13 cellular contexts compared by ENCODE assay signal in genomic region chr4:147778942-147779341, GRCh38. TPM values are rescaled to one million over a fixed set of nuclear protein-coding genes. Genes with fewer than 3 reads are reported as not detected.
A peak's percentile ranks its signal among the peaks of the same experiment; 100 is the strongest.
DNase-seq lines count a peak whose midpoint lies in the region; ATAC-seq and TF ChIP-seq lines count a peak whose summit lies in the region.
"Had no signal": no experiment of that assay in that cellular context is flagged by ENCODE, and none has a peak within 500 bp of the region (broad histone marks: within the 10 kb centered on the region; RNA-seq: fewer than 3 reads in every experiment).

No MANE protein-coding gene starts in this region.

- no peaks in the 10 kb centered on the region for H3K9me2 ChIP-seq in MM.1S (replicated peaks; ENCODE audit: insufficient read depth, low read length)
- H3K9me2 ChIP-seq in hepatocyte (replicated peaks; ENCODE audit: insufficient read depth), result no peaks in the 10 kb centered on the region

- 95% methylated on average over 7 of the region's 7 CpGs for WGBS in hepatocyte (ENCODE audit: low lambda C conversion rate, missing lambda C conversion rate)
- 84 to 96% methylated on average over 6 to 7 of the region's 7 CpGs for WGBS in testis, 2 donors

- no peaks in the 10 kb centered on the region for H3K9me3 ChIP-seq in MM.1S (replicated peaks; ENCODE audit: insufficient read depth, low read length)
- no peaks in the 10 kb centered on the region for H3K9me3 ChIP-seq in hepatocyte (ENCODE audit: low read depth)
- H3K9me3 ChIP-seq in tibial artery, result no peaks in the 10 kb centered on the region
- no peaks in the 10 kb centered on the region for H3K9me3 ChIP-seq in testis

- H3K27me3 ChIP-seq in MM.1S (replicated peaks; ENCODE audit: insufficient read depth, low read length) (no peaks in the 10 kb centered on the region), hepatocyte (no peaks in the 10 kb centered on the region), tibial artery (no peaks in the 10 kb centered on the region), testis (no peaks in the 10 kb centered on the region)

- H3K4me3 ChIP-seq in MM.1S (ENCODE audit: low read length), result peak overlapping the region; percentile 2; the same call in 1 of the 2 replicates
- H3K4me3 ChIP-seq in hepatocyte, result no peak overlapping the region
- H3K4me3 ChIP-seq in tibial artery, result no peak overlapping the region
- no peak overlapping the region for H3K4me3 ChIP-seq in testis

- H3K27ac ChIP-seq in MM.1S (ENCODE audit: low read length) (peak overlapping the region; percentile 38; the same call in 1 of the 2 replicates), hepatocyte (no peak overlapping the region), tibial artery (no peak overlapping the region), testis (no peak overlapping the region)

- H2AFZ ChIP-seq in MM.1S (ENCODE audit: low read length) (no peak overlapping the region), hepatocyte (no peak overlapping the region)

- H3K79me2 ChIP-seq in MM.1S (ENCODE audit: low read length), result peaks cover 85% of the 10 kb centered on the region
- H3K79me2 ChIP-seq in hepatocyte, result peaks cover 73% of the 10 kb centered on the region

- H4K20me1 ChIP-seq in MM.1S (ENCODE audit: insufficient read depth, low read length), result peaks cover 21% of the 10 kb centered on the region
- H4K20me1 ChIP-seq in hepatocyte (ENCODE audit: insufficient read depth, poor library complexity, severe bottlenecking), result peaks cover 10% of the 10 kb centered on the region

- ATAC-seq in GM18519 (IDR thresholded peaks at IDR 0.05; ENCODE audit: low FRiP score, unreplicated experiment) (peak; percentile 53), GM21423 (IDR thresholded peaks at IDR 0.05; ENCODE audit: unreplicated experiment) (peak; percentile 59), HG03039 (IDR thresholded peaks at IDR 0.05; ENCODE audit: unreplicated experiment) (peak; percentile 43)
- ATAC-seq: Right ventricle myocardium inferior; stimulated activated effector memory CD8-positive, alpha-beta T cell treated with anti-CD3 and anti-CD28 coated beads, Interleukin-12 subunit alpha, Interleukin-12 subunit beta, amount 100 ng/mL, for 72 hours had no signal

- H3K36me3 ChIP-seq in MM.1S (replicated peaks; ENCODE audit: insufficient read depth, low read length), result no peaks in the 10 kb centered on the region
- H3K36me3 ChIP-seq in hepatocyte (replicated peaks; ENCODE audit: insufficient read depth, low read depth), result no peaks in the 10 kb centered on the region
- no peaks in the 10 kb centered on the region for H3K36me3 ChIP-seq in tibial artery
- no peaks in the 10 kb centered on the region for H3K36me3 ChIP-seq in testis (ENCODE audit: low read depth, missing control alignments)

- H3F3A ChIP-seq in MM.1S (ENCODE audit: insufficient read depth, low read length), result peaks cover 20% of the 10 kb centered on the region

- H3K4me2 ChIP-seq in MM.1S (ENCODE audit: low read depth, low read length) (peak overlapping the region; percentile 58), hepatocyte (no peak overlapping the region)

- no peak for TF ChIP-seq POLR2A in testis (IDR thresholded peaks at IDR 0.05)

- no peak overlapping the region for H3K9ac ChIP-seq in MM.1S (ENCODE audit: low read length)

- DNase-seq in MM.1S, result peak; percentile 61
- no peak for DNase-seq in hepatocyte (ENCODE audit: low spot score)
- no peak for DNase-seq in tibial artery
- DNase-seq in NCI-H2029 (lab: John Stamatoyannopoulos, UW), result no peak
- no peak for DNase-seq in testis
- DNase-seq: activated B cell treated with CpG ODN at 0.5 μM for 24 hours; central memory CD4-positive, alpha-beta T cell; stimulated activated CD4-positive, alpha-beta T cell treated with anti-CD3 and anti-CD28 coated beads, Interleukin-15, amount 100 ng/mL, for 24 hours had no signal

- TF ChIP-seq CTCF in MM.1S (IDR thresholded peaks at IDR 0.05; ENCODE audit: low read length) (no peak), hepatocyte (IDR thresholded peaks at IDR 0.05; ENCODE audit: poor library complexity) (no peak), tibial artery (IDR thresholded peaks at IDR 0.05) (no peak), testis (IDR thresholded peaks at IDR 0.05) (no peak)

- intact Hi-C loops in tibial artery (cut with DNase I; ENCODE audit: low total_unique reads), result no loop called here
- intact Hi-C loops in testis (cut with DNase I; ENCODE audit: low total_unique reads), result no loop called here

- H3K4me1 ChIP-seq in MM.1S (ENCODE audit: low read length) (peaks cover 33% of the 10 kb centered on the region), hepatocyte (ENCODE audit: insufficient read depth) (peaks cover 8% of the 10 kb centered on the region), tibial artery (peaks cover 0 to 80% (median 41%) of the 10 kb centered on the region in 4 donors), testis (peaks cover 7% of the 10 kb centered on the region)

RNA-seq across cellular contexts. Expression of gene ARHGAP10, which starts 47.1 kb away (rescaled TPM):
- total RNA-seq in hepatocyte, result 23.4 and 24.8 TPM in 2 replicates
- polyA plus RNA-seq in hepatocyte, result 16.8 and 26.5 TPM in 2 replicates
- total RNA-seq in testis, result 100 to 1,000 TPM in 1 of 2 donors, 10 to 100 TPM in 1; 83.5 to 108 TPM
- polyA plus RNA-seq in testis (ENCODE audit: insufficient read depth, low read depth, low replicate concordance), result 17.4 TPM
